ENCODE assay signal across 23 cellular contexts in the genomic region with DNA sequence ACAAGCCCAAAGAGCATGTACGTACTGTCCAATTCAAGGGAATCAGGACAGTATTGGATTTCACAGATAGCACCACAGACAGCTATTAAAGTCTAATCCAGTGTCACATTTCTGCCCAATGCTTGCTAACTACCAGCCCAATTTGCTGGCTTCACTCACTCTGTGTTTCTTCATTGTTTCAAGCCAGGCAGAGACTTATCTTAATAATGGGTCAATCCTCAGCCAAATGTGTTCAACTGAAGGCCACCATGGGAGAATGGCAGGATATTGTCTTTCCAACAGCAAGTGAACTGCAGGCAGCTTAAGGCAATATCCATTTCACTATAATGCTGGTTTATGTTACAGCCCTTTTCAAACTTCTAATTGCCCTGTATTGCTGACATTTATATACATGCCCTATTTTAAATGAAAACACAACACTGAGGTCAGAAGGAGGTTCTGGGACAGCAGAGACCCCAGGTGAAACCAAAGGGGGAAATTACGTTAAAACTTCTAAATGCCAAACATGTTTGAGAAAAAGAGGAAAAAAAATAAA.
"Had no signal": no experiment of that assay in that cellular context is flagged by ENCODE, and none has a peak within 500 bp of the region (broad histone marks: within the 10 kb centered on the region; RNA-seq: fewer than 3 reads in every experiment).

No MANE protein-coding gene starts in this region.

- H3K27me3 ChIP-seq: heart left ventricle, spleen, transverse colon had no signal

- ATAC-seq: activated CD8-positive, alpha-beta T cell treated with anti-CD3 and anti-CD28 coated beads for 36 hours; activated naive CD8-positive, alpha-beta T cell treated with anti-CD3 and anti-CD28 coated beads, Interleukin-2, amount 50 U/mL, for 24 hours; activated T-cell treated with anti-CD3 and anti-CD28 coated beads, Interleukin-2, amount 50 U/mL, for 4 hours; activated T-helper 17 cell treated with anti-CD3 and anti-CD28 coated beads, Interleukin-2, amount 50 U/mL, for 72 hours; esophagus mucosa; heart left ventricle; left ventricle myocardium superior; right cardiac atrium had no signal

- H3K4me3 Mint-ChIP-seq: activated B cell treated with CpG ODN at 0.5 μM for 24 hours; activated CD8-positive, alpha-beta T cell treated with anti-CD3 and anti-CD28 coated beads for 36 hours; activated naive CD4-positive, alpha-beta T cell treated with anti-CD3 and anti-CD28 coated beads, Interleukin-2, amount 50 U/mL, for 24 hours; activated naive CD8-positive, alpha-beta T cell treated with anti-CD3 and anti-CD28 coated beads, Interleukin-2, amount 50 U/mL, for 24 hours; activated T-cell treated with anti-CD3 and anti-CD28 coated beads, Interleukin-2, amount 50 U/mL, for 4 hours; activated T-helper 17 cell treated with anti-CD3 and anti-CD28 coated beads, Interleukin-2, amount 50 U/mL, for 72 hours; naive B cell; neural crest cell had no signal

- DNase-seq: activated B cell treated with CpG ODN at 0.5 μM for 24 hours; activated CD4-positive, alpha-beta T cell treated with anti-CD3 and anti-CD28 coated beads, Interleukin-2, amount 50 U/mL, for 1 hour; activated CD8-positive, alpha-beta T cell treated with anti-CD3 and anti-CD28 coated beads for 36 hours; activated naive CD8-positive, alpha-beta T cell treated with anti-CD3 and anti-CD28 coated beads, Interleukin-2, amount 50 U/mL, for 24 hours; activated T-cell treated with anti-CD3 and anti-CD28 coated beads, Interleukin-2, amount 50 U/mL, for 4 hours; amygdala; caudate nucleus; cortex of kidney; foreskin fibroblast; heart left ventricle; islet precursor cell; left ventricle myocardium superior; naive B cell; posterior cingulate gyrus; right cardiac atrium; spleen; stimulated activated naive CD4-positive, alpha-beta T cell treated with Interleukin-2 at 50 U/mL for 16 hours; T-helper 2 cell; transverse colon had no signal

- H3K4me1 ChIP-seq: heart left ventricle, spleen, transverse colon had no signal

- H3K36me3 ChIP-seq: heart left ventricle, spleen, transverse colon had no signal

- H3K9me3 Mint-ChIP-seq: activated B cell treated with CpG ODN at 0.5 μM for 24 hours; activated CD8-positive, alpha-beta T cell treated with anti-CD3 and anti-CD28 coated beads for 36 hours; activated naive CD8-positive, alpha-beta T cell treated with anti-CD3 and anti-CD28 coated beads, Interleukin-2, amount 50 U/mL, for 24 hours; activated T-cell treated with anti-CD3 and anti-CD28 coated beads, Interleukin-2, amount 50 U/mL, for 4 hours had no signal

- H3K4me3 ChIP-seq: heart left ventricle, spleen, transverse colon had no signal

- H3K27ac ChIP-seq: heart left ventricle, spleen, transverse colon had no signal

- H3K9me3 ChIP-seq: spleen had no signal

- H3K36me3 Mint-ChIP-seq: activated naive CD4-positive, alpha-beta T cell treated with anti-CD3 and anti-CD28 coated beads, Interleukin-2, amount 50 U/mL, for 24 hours; naive B cell had no signal

- H3K4me1 Mint-ChIP-seq: activated B cell treated with CpG ODN at 0.5 μM for 24 hours; activated naive CD4-positive, alpha-beta T cell treated with anti-CD3 and anti-CD28 coated beads, Interleukin-2, amount 50 U/mL, for 24 hours; activated naive CD8-positive, alpha-beta T cell treated with anti-CD3 and anti-CD28 coated beads, Interleukin-2, amount 50 U/mL, for 24 hours; activated T-helper 17 cell treated with anti-CD3 and anti-CD28 coated beads, Interleukin-2, amount 50 U/mL, for 72 hours; naive B cell; neural crest cell had no signal

- H3K27me3 Mint-ChIP-seq: activated B cell treated with CpG ODN at 0.5 μM for 24 hours; activated CD8-positive, alpha-beta T cell treated with anti-CD3 and anti-CD28 coated beads for 36 hours; activated naive CD8-positive, alpha-beta T cell treated with anti-CD3 and anti-CD28 coated beads, Interleukin-2, amount 50 U/mL, for 24 hours; naive B cell had no signal

- H3K27ac Mint-ChIP-seq: activated B cell treated with CpG ODN at 0.5 μM for 24 hours; activated CD8-positive, alpha-beta T cell treated with anti-CD3 and anti-CD28 coated beads for 36 hours; activated naive CD4-positive, alpha-beta T cell treated with anti-CD3 and anti-CD28 coated beads, Interleukin-2, amount 50 U/mL, for 24 hours; activated naive CD8-positive, alpha-beta T cell treated with anti-CD3 and anti-CD28 coated beads, Interleukin-2, amount 50 U/mL, for 24 hours; activated T-helper 17 cell treated with anti-CD3 and anti-CD28 coated beads, Interleukin-2, amount 50 U/mL, for 72 hours; naive B cell had no signal
